Comparison of ENCODE assay signal across 8 cellular contexts in genomic region chr13:35475960-35476943, GRCh38.
DNase-seq lines count a peak whose midpoint lies in the region; ATAC-seq and TF ChIP-seq lines count a peak whose summit lies in the region.
"Had no signal": no experiment of that assay in that cellular context is flagged by ENCODE, and none has a peak within 500 bp of the region (broad histone marks: within the 10 kb centered on the region; RNA-seq: fewer than 3 reads in every experiment).

TSS of gene MAB21L1 (minus strand) at chr13:35476689. CDS start at chr13:35476138, 551 bp downstream.

- H3K4me1 Mint-ChIP-seq in stimulated activated effector memory CD8-positive, alpha-beta T cell treated with anti-CD3 and anti-CD28 coated beads, Interleukin-12 subunit alpha, Interleukin-12 subunit beta, amount 100 ng/mL, for 72 hours: peaks cover 14% of the 10 kb centered on the region

- H3K4me3 Mint-ChIP-seq in stimulated activated effector memory CD8-positive, alpha-beta T cell treated with anti-CD3 and anti-CD28 coated beads, Interleukin-12 subunit alpha, Interleukin-12 subunit beta, amount 100 ng/mL, for 72 hours: peak within 1 kb of the TSS; percentile 46

- no peak for TF ChIP-seq CTCF in cardiac fibroblast (IDR thresholded peaks at IDR 0.05; ENCODE audit: low read depth, low read length)

- H3K9me3 Mint-ChIP-seq in stimulated activated effector memory CD8-positive, alpha-beta T cell treated with anti-CD3 and anti-CD28 coated beads, Interleukin-12 subunit alpha, Interleukin-12 subunit beta, amount 100 ng/mL, for 72 hours: peaks cover 6% of the 10 kb centered on the region

- ATAC-seq in GM18867 (IDR thresholded peaks at IDR 0.05; ENCODE audit: unreplicated experiment) (peak; percentile 36), HG03196 (IDR thresholded peaks at IDR 0.05; ENCODE audit: unreplicated experiment) (no peak)
- no peak for ATAC-seq in stimulated activated effector memory CD8-positive, alpha-beta T cell treated with anti-CD3 and anti-CD28 coated beads, Interleukin-12 subunit alpha, Interleukin-12 subunit beta, amount 100 ng/mL, for 72 hours

- DNase-seq in NCI-H510A (lab: John Stamatoyannopoulos, UW): peak; percentile 37
- DNase-seq in cardiac fibroblast (ENCODE audit: low read depth in 2 of 2): peak; percentile 21 to 35
- peak; percentile 70 for DNase-seq in islet precursor cell
- DNase-seq in stimulated activated effector memory CD8-positive, alpha-beta T cell treated with anti-CD3 and anti-CD28 coated beads, Interleukin-12 subunit alpha, Interleukin-12 subunit beta, amount 100 ng/mL, for 72 hours (ENCODE audit: low spot score in 2 of 2): no peak
- DNase-seq in NAMALWA (ENCODE audit: low spot score): no peak

- H3K36me3 Mint-ChIP-seq in stimulated activated effector memory CD8-positive, alpha-beta T cell treated with anti-CD3 and anti-CD28 coated beads, Interleukin-12 subunit alpha, Interleukin-12 subunit beta, amount 100 ng/mL, for 72 hours: no peaks in the 10 kb centered on the region

- no peak within 1 kb of the TSS for H3K27ac Mint-ChIP-seq in stimulated activated effector memory CD8-positive, alpha-beta T cell treated with anti-CD3 and anti-CD28 coated beads, Interleukin-12 subunit alpha, Interleukin-12 subunit beta, amount 100 ng/mL, for 72 hours

- peak within 1 kb of the TSS; percentile 46 to 58 for H3K4me3 ChIP-seq in cardiac fibroblast (replicated peaks in 1 of 2; ENCODE audit: low read depth in 2 of 2, low read length in 2 of 2)
- H3K4me3 ChIP-seq: SK-N-MC had no signal

Comparison
In these comparisons a context has a peak if more than half of its experiments do, and no peak if none do; other contexts are left out.
1. DNase-seq: peak in NCI-H510A (single experiment), cardiac fibroblast (2 of 2) and islet precursor cell (single experiment); none in stimulated activated effector memory CD8-positive, alpha-beta T cell treated with anti-CD3 and anti-CD28 coated beads, Interleukin-12 subunit alpha, Interleukin-12 subunit beta, amount 100 ng/mL, for 72 hours (0 of 2) and NAMALWA (single experiment).